In the genomic region with DNA sequence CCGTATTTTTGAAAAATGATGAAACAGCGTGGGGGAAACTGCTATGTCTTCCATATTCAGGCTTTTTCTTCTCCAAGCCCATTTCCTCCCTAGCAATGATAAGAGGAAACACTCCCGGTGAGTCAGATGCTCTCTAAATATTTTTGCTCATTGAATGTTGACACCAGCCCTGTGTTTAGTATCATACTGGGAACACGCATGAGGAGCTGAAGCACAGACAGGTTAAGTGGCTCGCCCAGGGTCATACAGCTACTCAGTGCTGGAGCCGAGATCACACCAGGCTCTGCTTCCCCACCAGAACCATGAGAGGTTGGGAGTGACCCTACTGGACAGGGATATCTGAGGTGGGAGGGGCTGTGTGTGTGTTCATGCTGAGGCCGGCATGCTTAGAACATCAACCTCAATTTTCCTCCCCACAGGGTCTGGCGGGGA, we compare ENCODE assay signal across 8 cellular contexts. TPM values are rescaled to one million over a fixed set of nuclear protein-coding genes. Genes with fewer than 3 reads are reported as not detected.
DNase-seq lines count a peak whose midpoint lies in the region; FAIRE-seq and TF ChIP-seq lines count a peak whose summit lies in the region.

No MANE protein-coding gene starts in this region.

- no peaks in the 10 kb centered on the region for H3K36me3 ChIP-seq in OCI-LY7 (ENCODE audit: insufficient read depth, low read length)

- CTCF ChIA-PET in OCI-LY7 (lab: Charles Lee; ENCODE audit: unreplicated experiment) = no interaction called here

- POLR2A ChIA-PET in OCI-LY7 (lab: Charles Lee) = no interaction called here

- no peak for TF ChIP-seq CTCF in OCI-LY7 (conservative IDR thresholded peaks at IDR 0.05; ENCODE audit: low read length)
- TF ChIP-seq CTCF in nephron progenitor cell (IDR thresholded peaks at IDR 0.05) = no peak

- no peaks in the 10 kb centered on the region for H3K4me1 ChIP-seq in OCI-LY7 (ENCODE audit: insufficient read depth, low read length, poor library complexity, severe bottlenecking)

- H3K4me3 Mint-ChIP-seq in nephron progenitor cell = no peak overlapping the region

- H3K36me3 Mint-ChIP-seq in nephron progenitor cell (ENCODE audit: low read depth) = no peaks in the 10 kb centered on the region

- peaks cover 36% of the 10 kb centered on the region for H3K27me3 Mint-ChIP-seq in nephron progenitor cell (ENCODE audit: low read depth, poor library complexity)

- no peak overlapping the region for H3K4me3 ChIP-seq in OCI-LY7 (ENCODE audit: low read depth, low read length, poor library complexity, severe bottlenecking)

- peak; percentile 69 for FAIRE-seq in HTR-8/SVneo (lab: Jason Lieb, UNC)

- H3K27ac Mint-ChIP-seq in nephron progenitor cell = no peak overlapping the region

- no TSS peak for BruUV-seq in OCI-LY7 (replicated peaks; lab: Mats Ljungman, UMichigan)

- H4K20me1 ChIP-seq in OCI-LY7 (ENCODE audit: insufficient read depth, low read length) = no peaks in the 10 kb centered on the region; the same call in 1 of the 2 replicates

- peak; percentile 78 for DNase-seq in DMS53 (lab: John Stamatoyannopoulos, UW)
- peak; percentile 37 for DNase-seq in HTR-8/SVneo (ENCODE audit: insufficient read length, low spot score)
- DNase-seq in astrocyte of the hippocampus (ENCODE audit: low read depth, low spot score) = peak; percentile 40
- peak; percentile 43 for DNase-seq in myocyte (ENCODE audit: low read depth)
- no peak for DNase-seq in OCI-LY7 (ENCODE audit: low spot score)
- no peak for DNase-seq in nephron progenitor cell
- DNase-seq in NCI-H774 (lab: John Stamatoyannopoulos, UW) = no peak
- DNase-seq in globus pallidus (ENCODE audit: low spot score) = no peak

- H3K27ac ChIP-seq in OCI-LY7 (ENCODE audit: low read depth, low read length, poor library complexity, severe bottlenecking) = no peak overlapping the region

- peaks cover 16% of the 10 kb centered on the region for H3K9me3 Mint-ChIP-seq in nephron progenitor cell

- H2AFZ ChIP-seq in OCI-LY7 (ENCODE audit: low read length) = no peak overlapping the region

- no peak overlapping the region for H3K4me2 ChIP-seq in OCI-LY7 (ENCODE audit: low read length)

- H3K79me2 ChIP-seq in OCI-LY7 (ENCODE audit: insufficient read depth, low read depth, low read length) = no peaks in the 10 kb centered on the region

- H3K9me3 ChIP-seq in OCI-LY7 (ENCODE audit: low read length) = no peaks in the 10 kb centered on the region

- H3K9me2 ChIP-seq in OCI-LY7 (ENCODE audit: insufficient read depth, low read length) = no peaks in the 10 kb centered on the region

- intact Hi-C loops in OCI-LY7 (cut with micrococcal nuclease; ENCODE audit: unreplicated experiment) = no loop called here

- peaks cover 10% of the 10 kb centered on the region for H3K4me1 Mint-ChIP-seq in nephron progenitor cell

RNA-seq across cellular contexts. Expression of gene ADGRG1, which starts 37.8 kb away (rescaled TPM):
- total RNA-seq in myocyte = 38.8 and 173 TPM in 2 replicates
- polyA plus RNA-seq in myocyte (2012) = 43.9 TPM
- total RNA-seq in OCI-LY7 (2014; rRNA removed; shearing (Covaris generic)) = not detected in 2 replicates
- not detected in 2 replicates for total RNA-seq in OCI-LY7 (2022)

RNA-seq across cellular contexts. Expression of gene ADGRG5, which starts 48.2 kb away (rescaled TPM):
- total RNA-seq in myocyte (not detected in 2 replicates), OCI-LY7 (2022) (0.37 and 1.3 TPM in 2 replicates)
- polyA plus RNA-seq in myocyte (2012) = 0.87 TPM
- total RNA-seq in OCI-LY7 (2014; rRNA removed; shearing (Covaris generic)) = 0.39 TPM in 1 of 2 replicates, not detected in the other

RNA-seq across cellular contexts. Expression of gene CCDC102A, which starts 54.3 kb away (rescaled TPM):
- total RNA-seq in myocyte (12.1 and 13.2 TPM in 2 replicates), OCI-LY7 (2022) (6.7 and 7.1 TPM in 2 replicates)
- 8.9 TPM for polyA plus RNA-seq in myocyte (2012)
- 4.2 and 4.8 TPM in 2 replicates for total RNA-seq in OCI-LY7 (2014; rRNA removed; shearing (Covaris generic))

Comparison
In these comparisons a context has a peak if more than half of its experiments do, and no peak if none do; other contexts are left out.
1. DNase-seq: peak in DMS53 (single experiment), HTR-8/SVneo (single experiment), astrocyte of the hippocampus (single experiment) and myocyte (single experiment); none in OCI-LY7 (single experiment), nephron progenitor cell (single experiment), NCI-H774 (single experiment) and globus pallidus (single experiment).
2. RNA of gene ADGRG1, which starts 37.8 kb away (total RNA-seq): 38.8 to 173 TPM in myocyte; not detected in OCI-LY7; every median in the first group is over 10 times any median in the second.